18 cellular contexts compared by ENCODE assay signal in the genomic region with DNA sequence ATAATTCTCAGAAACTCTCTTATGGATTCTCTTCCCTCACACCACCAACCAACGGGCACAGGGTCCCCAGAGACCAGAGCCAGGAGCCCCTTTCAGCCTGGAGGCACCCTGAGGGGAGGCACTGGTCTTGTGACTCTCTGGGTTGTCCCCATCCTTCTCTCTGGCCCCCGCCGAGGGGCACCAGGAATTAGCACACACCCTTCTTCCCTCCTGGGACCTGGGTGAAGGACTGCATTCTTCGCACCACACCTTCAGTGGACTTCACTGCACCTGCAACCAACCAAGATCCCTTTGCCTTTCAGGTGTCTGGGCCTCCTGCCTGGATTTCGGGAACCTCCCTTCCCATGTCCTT. TPM values are rescaled to one million over a fixed set of nuclear protein-coding genes. Genes with fewer than 3 reads are reported as not detected.
DNase-seq lines count a peak whose midpoint lies in the region; FAIRE-seq and TF ChIP-seq lines count a peak whose summit lies in the region.
"Had no signal": no experiment of that assay in that cellular context is flagged by ENCODE, and none has a peak within 500 bp of the region (broad histone marks: within the 10 kb centered on the region; RNA-seq: fewer than 3 reads in every experiment).

No MANE protein-coding gene starts in this region.

- TF ChIP-seq CTCF in Calu3 (IDR thresholded peaks at IDR 0.05; ENCODE audit: unreplicated experiment) (no peak), keratinocyte (optimal IDR thresholded peaks at IDR 0.05 in 1 of 3, IDR thresholded peaks at IDR 0.05 in 1 of 3, conservative IDR thresholded peaks at IDR 0.05 in 1 of 3; ENCODE audit: extremely low read depth in 1 of 3, insufficient read depth in 2 of 3, low read length in 3 of 3) (no peak), spleen (IDR thresholded peaks at IDR 0.05 in 8 of 11, conservative IDR thresholded peaks at IDR 0.05 in 3 of 11) (no peak), GM13977 (IDR thresholded peaks at IDR 0.05; ENCODE audit: extremely low read depth, insufficient read depth, missing control alignments) (no peak)

- H3K36me3 ChIP-seq in keratinocyte (ENCODE audit: control insufficient read depth in 2 of 2, extremely low read depth in 1 of 2, insufficient read depth in 2 of 2, low read length in 2 of 2) (peaks cover 27 to 28% of the 10 kb centered on the region in 2 experiments), spleen (peaks cover 0 to 100% (median 75%) of the 10 kb centered on the region in 6 donors)
- H3K36me3 ChIP-seq: neural progenitor cell had no signal

- dilution Hi-C loops in keratinocyte (cut with MboI; ENCODE audit: extremely low pct_ligation_motif_present, low sequenced_read_pairs), result no loop called here

- no peak overlapping the region for H2AFZ ChIP-seq in keratinocyte (ENCODE audit: control insufficient read depth, low read length)
- H2AFZ ChIP-seq: neural progenitor cell had no signal

- H3K36me3 Mint-ChIP-seq in Calu3 (ENCODE audit: insufficient read depth, unreplicated experiment), result peaks cover 100% of the 10 kb centered on the region
- peaks cover 91% of the 10 kb centered on the region for H3K36me3 Mint-ChIP-seq in activated T-helper 2 cell treated with anti-CD3 and anti-CD28 coated beads, Interferon-gamma antibody, Interleukin-2, Interleukin-4, amounts not matched to agents 10 μg/mL and 5 μg/mL and 100 μg/mL, durations not matched to agents 14 hours and 24 hours and 36 hours (ENCODE audit: low read depth)
- H3K36me3 Mint-ChIP-seq: neural progenitor cell had no signal

- peaks cover 3% of the 10 kb centered on the region for H4K20me1 ChIP-seq in keratinocyte (ENCODE audit: control insufficient read depth, extremely low read depth, insufficient read depth, low read length)

- BruUV-seq in Calu3 (replicated peaks; lab: Mats Ljungman, UMichigan), result no TSS peak

- H3K27ac Mint-ChIP-seq in Calu3 (ENCODE audit: unreplicated experiment), result peak overlapping the region; percentile 74
- H3K27ac Mint-ChIP-seq in activated T-helper 2 cell treated with anti-CD3 and anti-CD28 coated beads, Interferon-gamma antibody, Interleukin-2, Interleukin-4, amounts not matched to agents 10 μg/mL and 5 μg/mL and 100 μg/mL, durations not matched to agents 14 hours and 24 hours and 36 hours, result peak overlapping the region; percentile 38
- H3K27ac Mint-ChIP-seq: neural progenitor cell had no signal

- intact Hi-C loops in Calu3 (cut with micrococcal nuclease; ENCODE audit: unreplicated experiment), result no loop called here
- intact Hi-C loops in activated T-helper 2 cell treated with anti-CD3 and anti-CD28 coated beads, Interferon-gamma antibody, Interleukin-2, Interleukin-4, amounts not matched to agents 10 μg/mL and 5 μg/mL and 100 μg/mL, durations not matched to agents 14 hours and 24 hours and 36 hours (cut with micrococcal nuclease), result loop anchor here (5.0 kb wide), 1 partner anchor 53 kb away; a partner anchor contains a TSS
- intact Hi-C loops in spleen (cut with DNase I; ENCODE audit: low total_unique reads), result no loop called here

- no peak for FAIRE-seq in keratinocyte (lab: Jason Lieb, UNC)
- FAIRE-seq: endometrium, GM12892 had no signal

- in situ Hi-C loops in GM13977 (cut with MboI; ENCODE audit: low pct_unique_long_range_greater_than_20kb, low sequenced_read_pairs, unreplicated experiment), result no loop called here

- H3K4me2 ChIP-seq in keratinocyte (ENCODE audit: control insufficient read depth, extremely low read depth, insufficient read depth, low read depth, low read length), result peak overlapping the region; percentile 65
- H3K4me2 ChIP-seq: BLaER1 treated with 17β-estradiol and CSF1 and Interleukin-3, amounts not matched to agents 10 nM and 100 nM; neural progenitor cell had no signal

- peaks cover 10% of the 10 kb centered on the region for H3K9me1 ChIP-seq in keratinocyte (ENCODE audit: control insufficient read depth, extremely low read depth, insufficient read depth, low read length)

- H3K9me3 ChIP-seq in keratinocyte (ENCODE audit: control insufficient read depth, low read depth, low read length) (no peaks in the 10 kb centered on the region), spleen (peaks cover 0 to 12% (median 2%) of the 10 kb centered on the region in 8 donors)
- H3K9me3 ChIP-seq: left lung had no signal

- H3K27ac ChIP-seq in keratinocyte (ENCODE audit: control insufficient read depth, insufficient read depth, low read length) (peak overlapping the region; percentile 88), spleen (no peak overlapping the region)
- H3K27ac ChIP-seq: BLaER1 treated with 17β-estradiol and CSF1 and Interleukin-3, amounts not matched to agents 10 nM and 100 nM; cardiac muscle cell; HL-60; neural progenitor cell had no signal

- H3K9ac ChIP-seq in keratinocyte (ENCODE audit: control insufficient read depth, extremely low read depth, insufficient read depth, low read length), result no peak overlapping the region
- H3K9ac ChIP-seq: BLaER1 treated with 17β-estradiol and CSF1 and Interleukin-3, amounts not matched to agents 10 nM and 100 nM; neural progenitor cell had no signal

- no peak for TF ChIP-seq POLR2A in spleen (IDR thresholded peaks at IDR 0.05)

- no peaks in the 10 kb centered on the region for H3K79me2 ChIP-seq in keratinocyte (ENCODE audit: control insufficient read depth, insufficient read depth, low read length)

- no peaks in the 10 kb centered on the region for H3K27me3 ChIP-seq in keratinocyte (ENCODE audit: control insufficient read depth, extremely low read depth, insufficient read depth, low read length)
- H3K27me3 ChIP-seq in spleen (replicated peaks in 1 of 7), result no peaks in the 10 kb centered on the region
- H3K27me3 ChIP-seq: BLaER1 treated with 17β-estradiol and CSF1 and Interleukin-3, amounts not matched to agents 10 nM and 100 nM; cardiac muscle cell; left lung; neural progenitor cell had no signal

- CTCF ChIA-PET in Calu3 (lab: Charles Lee), result no interaction called here

- H3K9me3 Mint-ChIP-seq in Calu3 (ENCODE audit: low read depth, unreplicated experiment), result peaks cover under 1% of the 10 kb centered on the region
- peaks cover under 1% of the 10 kb centered on the region for H3K9me3 Mint-ChIP-seq in activated T-helper 2 cell treated with anti-CD3 and anti-CD28 coated beads, Interferon-gamma antibody, Interleukin-2, Interleukin-4, amounts not matched to agents 10 μg/mL and 5 μg/mL and 100 μg/mL, durations not matched to agents 14 hours and 24 hours and 36 hours

- H3K27me3 Mint-ChIP-seq in Calu3 (ENCODE audit: unreplicated experiment), result no peaks in the 10 kb centered on the region
- no peaks in the 10 kb centered on the region for H3K27me3 Mint-ChIP-seq in activated T-helper 2 cell treated with anti-CD3 and anti-CD28 coated beads, Interferon-gamma antibody, Interleukin-2, Interleukin-4, amounts not matched to agents 10 μg/mL and 5 μg/mL and 100 μg/mL, durations not matched to agents 14 hours and 24 hours and 36 hours (ENCODE audit: low read depth)

- peaks cover 64% of the 10 kb centered on the region for H3K4me1 Mint-ChIP-seq in Calu3 (ENCODE audit: low read depth, unreplicated experiment)
- H3K4me1 Mint-ChIP-seq in activated T-helper 2 cell treated with anti-CD3 and anti-CD28 coated beads, Interferon-gamma antibody, Interleukin-2, Interleukin-4, amounts not matched to agents 10 μg/mL and 5 μg/mL and 100 μg/mL, durations not matched to agents 14 hours and 24 hours and 36 hours (ENCODE audit: low read depth), result peaks cover 15% of the 10 kb centered on the region

- no peak overlapping the region for H3K4me3 Mint-ChIP-seq in Calu3 (ENCODE audit: low read depth, unreplicated experiment)
- H3K4me3 Mint-ChIP-seq in activated T-helper 2 cell treated with anti-CD3 and anti-CD28 coated beads, Interferon-gamma antibody, Interleukin-2, Interleukin-4, amounts not matched to agents 10 μg/mL and 5 μg/mL and 100 μg/mL, durations not matched to agents 14 hours and 24 hours and 36 hours (ENCODE audit: low read depth), result no peak overlapping the region
- H3K4me3 Mint-ChIP-seq: neural progenitor cell had no signal

- H3K4me1 ChIP-seq in keratinocyte (ENCODE audit: control insufficient read depth, extremely low read depth, insufficient read depth, low read length) (peaks cover 50% of the 10 kb centered on the region), spleen (peaks cover 0 to 32% (median 15%) of the 10 kb centered on the region in 6 donors)
- H3K4me1 ChIP-seq: neural progenitor cell had no signal

- H3K4me3 ChIP-seq in keratinocyte (ENCODE audit: control insufficient read depth in 2 of 3, extremely low read depth in 1 of 3, insufficient read depth in 2 of 3, low read depth in 1 of 3, low read length in 3 of 3) (no peak overlapping the region), spleen (no peak overlapping the region)
- H3K4me3 ChIP-seq: BLaER1 treated with 17β-estradiol and CSF1 and Interleukin-3, amounts not matched to agents 10 nM and 100 nM; cardiac muscle cell; left lung; neural progenitor cell had no signal

- no peak for DNase-seq in Calu3
- no peak for DNase-seq in activated T-helper 2 cell treated with anti-CD3 and anti-CD28 coated beads, Interferon-gamma antibody, Interleukin-2, Interleukin-4, amounts not matched to agents 10 μg/mL and 5 μg/mL and 100 μg/mL, durations not matched to agents 14 hours and 24 hours and 36 hours (ENCODE audit: low spot score)
- no peak for DNase-seq in keratinocyte (ENCODE audit: low read depth, low spot score)
- peak; percentile 49 for DNase-seq in spleen
- DNase-seq in NCI-H345 treated with DMSO at 0.1 percent for 48 hours (lab: John Stamatoyannopoulos, UW; ENCODE audit: unreplicated experiment), result no peak
- no peak for DNase-seq in GM13977 (ENCODE audit: low spot score)
- DNase-seq in central memory CD4-positive, alpha-beta T cell, result no peak
- no peak for DNase-seq in NAMALWA (ENCODE audit: low spot score)
- DNase-seq: left lung; stimulated activated CD4-positive, alpha-beta T cell treated with anti-CD3 and anti-CD28 coated beads, Interleukin-15, amount 100 ng/mL, for 24 hours; SW 1271 had no signal

- WGBS in spleen, 5 donors, result 90 to 98% (median 91%) methylated on average over 5 of the region's 5 CpGs

RNA-seq across cellular contexts. Expression of a gene that starts 22.1 kb away (rescaled TPM):
- not detected in 2 replicates for total RNA-seq in Calu3 (2022)
- not detected in 2 replicates for total RNA-seq in activated T-helper 2 cell treated with anti-CD3 and anti-CD28 coated beads, Interferon-gamma antibody, Interleukin-2, Interleukin-4, amounts not matched to agents 10 μg/mL and 5 μg/mL and 100 μg/mL, durations not matched to agents 14 hours and 24 hours and 36 hours
- polyA plus RNA-seq in keratinocyte, result 0.39 to 0.70 TPM in 2 of 3 replicates, not detected in the other
- polyA plus RNA-seq in keratinocyte (2011; ENCODE audit: low read depth), result not detected
- polyA plus RNA-seq in keratinocyte (2011; cell fraction: cytosol; rRNA removed), result 0.18 and 0.68 TPM in 2 replicates
- not detected in 2 replicates for polyA plus RNA-seq in keratinocyte (2011; cell fraction: nucleus; rRNA removed)
- 0.21 and 1.5 TPM in 2 replicates for polyA plus RNA-seq in keratinocyte (2012; ENCODE audit: low replicate concordance)
- not detected in 3 replicates for polyA minus RNA-seq in keratinocyte
- not detected for polyA minus RNA-seq in keratinocyte (2011; cell fraction: cytosol; rRNA and poly(A)+ RNA removed)
- polyA minus RNA-seq in keratinocyte (2011; cell fraction: nucleus; rRNA and poly(A)+ RNA removed), result not detected in 2 replicates
- total RNA-seq in spleen, result 1 to 10 TPM in 6 of 7 donors, not detected in 1; 1.0 to 3.8 (median 2.0) TPM
- polyA plus RNA-seq in spleen, result 1 to 10 TPM; 5.6 to 8.0 (median 6.7) TPM
- total RNA-seq: cardiac muscle cell, LHCN-M2 had no signal

RNA-seq across cellular contexts. Expression of a gene that starts 50.7 kb away (rescaled TPM):
- total RNA-seq in Calu3 (2022), result 835 and 846 TPM in 2 replicates
- 251 and 264 TPM in 2 replicates for total RNA-seq in activated T-helper 2 cell treated with anti-CD3 and anti-CD28 coated beads, Interferon-gamma antibody, Interleukin-2, Interleukin-4, amounts not matched to agents 10 μg/mL and 5 μg/mL and 100 μg/mL, durations not matched to agents 14 hours and 24 hours and 36 hours
- polyA plus RNA-seq in keratinocyte, result 69.7 to 97.9 TPM (median 93.9 TPM) in 3 replicates
- 91.9 TPM for polyA plus RNA-seq in keratinocyte (2011; ENCODE audit: low read depth)
- polyA plus RNA-seq in keratinocyte (2011; cell fraction: cytosol; rRNA removed), result 74.0 and 78.2 TPM in 2 replicates
- polyA plus RNA-seq in keratinocyte (2011; cell fraction: nucleus; rRNA removed), result 57.5 and 68.2 TPM in 2 replicates
- 208 and 241 TPM in 2 replicates for polyA plus RNA-seq in keratinocyte (2012; ENCODE audit: low replicate concordance)
- 70.1 to 90.2 TPM (median 79.3 TPM) in 3 replicates for polyA minus RNA-seq in keratinocyte
- polyA minus RNA-seq in keratinocyte (2011; cell fraction: cytosol; rRNA and poly(A)+ RNA removed), result 112 TPM
- polyA minus RNA-seq in keratinocyte (2011; cell fraction: nucleus; rRNA and poly(A)+ RNA removed), result 30.8 and 36.9 TPM in 2 replicates
- 100 to 1,000 TPM; 102 to 201 (median 157) TPM for total RNA-seq in spleen
- polyA plus RNA-seq in spleen, result 100 to 1,000 TPM in 2 of 3 donors, 10 to 100 TPM in 1; 89.9 to 143 (median 117) TPM
